1 cellular context compared by ENCODE assay signal in genomic region chr9:89448821-89449220, GRCh38.
TF ChIP-seq lines count a peak whose summit lies in the region.

No MANE protein-coding gene starts in this region.

TF ChIP-seq in SK-N-SH treated with all-trans-retinoic acid at 6 μM for 48 hours, 23 proteins besides CTCF, POLR2A, EP300 and RAD21 (continued from another document):
- no peak for TF ChIP-seq POU6F1 (CRISPR knock-in tag; IDR thresholded peaks at IDR 0.05; ENCODE audit: borderline replicate concordance, low read depth)
- no peak for TF ChIP-seq OSR1 (CRISPR knock-in tag; IDR thresholded peaks at IDR 0.05)
- TF ChIP-seq BACH2 (CRISPR knock-in tag; IDR thresholded peaks at IDR 0.05; ENCODE audit: borderline replicate concordance), result no peak
- TF ChIP-seq ARNTL (CRISPR knock-in tag; IDR thresholded peaks at IDR 0.05; ENCODE audit: borderline replicate concordance, low read depth), result no peak
- TF ChIP-seq TOX (CRISPR knock-in tag; IDR thresholded peaks at IDR 0.05; ENCODE audit: borderline replicate concordance), result no peak
